In the genomic region with DNA sequence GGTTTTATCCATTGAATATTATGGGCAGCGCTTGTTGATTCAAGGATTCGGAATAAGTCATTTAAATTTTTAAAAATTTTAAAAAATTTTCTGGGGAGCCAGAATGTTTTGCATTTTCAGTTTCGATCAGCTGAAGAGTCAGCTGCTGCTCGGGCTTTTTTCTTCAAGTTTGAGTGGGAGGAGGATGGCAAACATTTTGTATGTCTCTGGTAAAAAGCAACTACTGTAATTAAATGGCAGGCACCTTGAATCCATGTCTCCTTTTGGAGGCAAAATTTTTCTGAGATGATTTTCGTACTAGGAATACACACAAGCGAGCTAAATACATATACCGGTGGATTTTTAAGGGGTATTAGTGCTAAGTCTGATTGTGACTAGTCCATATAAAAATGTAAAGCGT, we compare ENCODE assay signal across 8 cellular contexts.
DNase-seq lines count a peak whose midpoint lies in the region; ATAC-seq, FAIRE-seq and TF ChIP-seq lines count a peak whose summit lies in the region.

No MANE protein-coding gene starts in this region.

- in situ Hi-C loops in ACHN (cut with HindIII; ENCODE audit: low pct_ligation_motif_present, low pct_unique_long_range_greater_than_20kb, low sequenced_read_pairs), result no loop called here

- TF ChIP-seq CTCF in SU-DHL-6 (IDR thresholded peaks at IDR 0.05; ENCODE audit: insufficient read depth, low read length, poor library complexity, severe bottlenecking), result no peak
- TF ChIP-seq CTCF in nephron (IDR thresholded peaks at IDR 0.05; ENCODE audit: unreplicated experiment in 3 of 3), result no peak

- H3K4me2 ChIP-seq in SU-DHL-6 (ENCODE audit: low read depth, low read length, poor library complexity, severe bottlenecking), result peak overlapping the region; percentile 100

- peak overlapping the region; percentile 99 to 100 (median 99) for H3K4me3 Mint-ChIP-seq in nephron

- DNase-seq in ACHN, result peak; percentile 12
- no peak for DNase-seq in GDM1 (lab: John Stamatoyannopoulos, UW)
- no peak for DNase-seq in GM19239 (ENCODE audit: insufficient read length, low spot score)

- H3K9me3 ChIP-seq in SU-DHL-6 (ENCODE audit: insufficient read depth, low read length) (no peaks in the 10 kb centered on the region), endocrine pancreas (ENCODE audit: control insufficient read depth, low read length) (no peaks in the 10 kb centered on the region)

- H2AFZ ChIP-seq in SU-DHL-6 (ENCODE audit: low read depth, low read length, severe bottlenecking), result peak overlapping the region; percentile 98

- H3K27ac Mint-ChIP-seq in nephron, result peak overlapping the region; percentile 99

- H3K9me3 Mint-ChIP-seq in nephron, result no peaks in the 10 kb centered on the region

- FAIRE-seq in GM19239 (lab: Jason Lieb, UNC), result no peak

- ATAC-seq in GM18517 (IDR thresholded peaks at IDR 0.05; ENCODE audit: unreplicated experiment), result peak; percentile 39
- ATAC-seq in HG03095 (IDR thresholded peaks at IDR 0.05; ENCODE audit: unreplicated experiment), result peak; percentile 27

- peaks cover 27% of the 10 kb centered on the region for H3K4me1 Mint-ChIP-seq in nephron

- H3K9ac ChIP-seq in SU-DHL-6 (ENCODE audit: low read length) (peak overlapping the region; percentile 92), endocrine pancreas (ENCODE audit: control insufficient read depth, insufficient read depth, low read length) (peak overlapping the region; percentile 49)

- peaks cover 13% of the 10 kb centered on the region for H3K36me3 ChIP-seq in SU-DHL-6 (ENCODE audit: low read length)
- no peaks in the 10 kb centered on the region for H3K36me3 ChIP-seq in endocrine pancreas (ENCODE audit: control insufficient read depth, insufficient read depth, low read length)

- 0 out of 2 replicates have a peak, but pooled peaks cover 3% of the 10 kb centered on the region for H3F3A ChIP-seq in SU-DHL-6 (ENCODE audit: insufficient read depth)

- peaks cover 5% of the 10 kb centered on the region; the same call in 1 of the 2 replicates for H4K20me1 ChIP-seq in SU-DHL-6 (ENCODE audit: low read depth, low read length)

- peak overlapping the region; percentile 88 for H3K27ac ChIP-seq in SU-DHL-6 (ENCODE audit: low read depth, low read length)

- H3K27me3 ChIP-seq in SU-DHL-6 (ENCODE audit: low read length), result no peaks in the 10 kb centered on the region
- no peaks in the 10 kb centered on the region for H3K27me3 ChIP-seq in endocrine pancreas (ENCODE audit: control insufficient read depth, insufficient read depth, low read length)

- H3K79me2 ChIP-seq in SU-DHL-6 (ENCODE audit: insufficient read depth, low read length), result peaks cover 71% of the 10 kb centered on the region

- peaks cover 7% of the 10 kb centered on the region for H3K4me1 ChIP-seq in endocrine pancreas (ENCODE audit: control insufficient read depth, insufficient read depth, low read length)

- H3K27me3 Mint-ChIP-seq in nephron (ENCODE audit: low read depth), result no peaks in the 10 kb centered on the region

- H3K36me3 Mint-ChIP-seq in nephron (ENCODE audit: low read depth), result peaks cover 22% of the 10 kb centered on the region

- H3K4me3 ChIP-seq in SU-DHL-6 (ENCODE audit: insufficient read depth, low read length, poor library complexity, severe bottlenecking), result peak overlapping the region; percentile 100
- H3K4me3 ChIP-seq in endocrine pancreas (ENCODE audit: control insufficient read depth, insufficient read depth, low read length), result peak overlapping the region; percentile 96

- no peaks in the 10 kb centered on the region for H3K9me2 ChIP-seq in SU-DHL-6 (replicated peaks; ENCODE audit: insufficient read depth, low read length)
